Comparison of ENCODE assay signal across 1 cellular context in genomic region chr7:94423865-94424264, GRCh38.
TF ChIP-seq lines count a peak whose summit lies in the region.

No MANE protein-coding gene starts in this region.

TF ChIP-seq in IMR-90, 13 proteins besides CTCF, POLR2A, EP300 and RAD21:
- TF ChIP-seq CEBPB (IDR thresholded peaks at IDR 0.05; ENCODE audit: low read depth, low read length) (peak; percentile 71; the same call in 1 of the 2 replicates), BHLHE40 (IDR thresholded peaks at IDR 0.05; ENCODE audit: low read depth, low read length) (no peak), NFE2L2 (IDR thresholded peaks at IDR 0.05; ENCODE audit: low read depth, low read length) (no peak), ELK1 (IDR thresholded peaks at IDR 0.05; ENCODE audit: borderline replicate concordance, low read depth, low read length) (no peak), MXI1 (IDR thresholded peaks at IDR 0.05; ENCODE audit: borderline replicate concordance, low read depth, low read length) (no peak), MAZ (IDR thresholded peaks at IDR 0.05; ENCODE audit: borderline replicate concordance, low read depth, low read length) (no peak), FOS (IDR thresholded peaks at IDR 0.05; ENCODE audit: low read depth, low read length) (no peak), RCOR1 (IDR thresholded peaks at IDR 0.05; ENCODE audit: insufficient replicate concordance, low read length) (no peak), SMC3 (IDR thresholded peaks at IDR 0.05; ENCODE audit: low read depth, low read length) (no peak)
